In the genomic region with DNA sequence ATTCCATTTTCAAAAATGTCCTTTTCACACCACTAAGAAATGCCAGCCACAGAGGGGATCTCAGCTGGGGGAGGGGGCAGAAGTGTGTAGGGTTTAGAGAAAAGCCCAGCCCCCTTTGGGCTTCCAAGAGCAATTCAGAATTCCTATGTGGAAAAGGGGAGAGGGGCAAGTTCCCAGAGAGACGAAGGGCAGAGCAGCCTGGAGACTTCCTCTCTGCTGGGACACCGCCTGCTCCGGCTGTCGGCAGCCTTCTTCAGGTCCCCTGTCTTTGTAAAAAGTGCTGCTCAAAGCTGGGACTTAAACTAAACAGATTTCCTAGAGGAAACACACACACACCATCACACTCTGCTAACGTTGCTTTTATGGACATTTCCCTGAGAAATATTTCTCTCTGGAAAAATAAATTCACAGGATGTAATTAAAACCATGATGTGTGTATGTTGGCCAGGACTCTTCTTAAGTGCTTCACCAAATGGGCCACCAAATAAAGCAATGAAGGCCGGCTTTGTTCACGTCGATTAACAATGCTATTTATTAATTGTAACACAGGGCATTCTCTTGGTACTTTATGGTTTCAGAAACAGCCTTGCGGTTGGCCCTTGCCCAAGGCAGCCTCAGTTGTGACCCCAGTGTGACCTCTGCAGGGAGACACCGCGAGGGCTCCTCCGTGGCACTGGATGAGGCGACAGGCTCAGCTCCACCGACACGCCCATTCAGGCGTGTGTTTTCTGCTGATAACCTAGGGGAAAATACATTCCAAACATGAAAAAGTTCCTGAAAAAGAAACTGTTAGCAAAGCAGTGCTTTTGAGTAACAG, we compare ENCODE assay signal across 1 cellular context.
TF ChIP-seq lines count a peak whose summit lies in the region.

No MANE protein-coding gene starts in this region.

TF ChIP-seq in K562, 482 proteins besides CTCF, POLR2A, EP300 and RAD21 (continued from another document and continues in another):
- TF ChIP-seq ZNF830 (CRISPR knock-in tag; IDR thresholded peaks at IDR 0.05) (no peak), GTF2F1 (IDR thresholded peaks at IDR 0.05; ENCODE audit: low read depth, low read length) (no peak), ZNF140 (CRISPR knock-in tag; IDR thresholded peaks at IDR 0.05) (no peak), RFX7 (CRISPR knock-in tag; IDR thresholded peaks at IDR 0.05) (no peak), RBM17 (IDR thresholded peaks at IDR 0.05; ENCODE audit: borderline replicate concordance, low read depth, low read length) (no peak), PHF20 (IDR thresholded peaks at IDR 0.05; ENCODE audit: partially characterized antibody) (no peak), SREBF1 (IDR thresholded peaks at IDR 0.05; ENCODE audit: borderline replicate concordance, low read depth, low read length) (no peak), KAT8 (IDR thresholded peaks at IDR 0.05; ENCODE audit: low read depth) (no peak), CREB1 (IDR thresholded peaks at IDR 0.05) (peak; percentile 52; the same call in 1 of the 2 replicates), CREB1 (CRISPR knock-in tag; IDR thresholded peaks at IDR 0.05) (0 out of 2 replicates have a peak, but pooled peaks have one; percentile 13), KDM5B (IDR thresholded peaks at IDR 0.05; ENCODE audit: insufficient replicate concordance, low read depth, low read length) (no peak), RBM14 (IDR thresholded peaks at IDR 0.05; ENCODE audit: borderline replicate concordance, insufficient read depth, low read depth, low read length) (no peak), LCOR (CRISPR knock-in tag; IDR thresholded peaks at IDR 0.05) (no peak), NFIX (CRISPR knock-in tag; IDR thresholded peaks at IDR 0.05; ENCODE audit: low read depth) (no peak), ARNT (IDR thresholded peaks at IDR 0.05) (no peak), MTA3 (IDR thresholded peaks at IDR 0.05; ENCODE audit: borderline replicate concordance) (0 out of 2 replicates have a peak, but pooled peaks have one; percentile 47), DPF2 (IDR thresholded peaks at IDR 0.05) (peak; percentile 66), CBFA2T2 (conservative IDR thresholded peaks at IDR 0.05) (peak; percentile 70), BRCA1 (IDR thresholded peaks at IDR 0.05) (no peak), BRCA1 (CRISPR knock-in tag; IDR thresholded peaks at IDR 0.05) (no peak), CBX3 (IDR thresholded peaks at IDR 0.05; ENCODE audit: borderline replicate concordance in 1 of 2, low read length in 2 of 2) (0 out of 3 replicates have a peak, but pooled peaks of 1 of the 2 experiments have one; percentile 15), OTX1 (CRISPR knock-in tag; IDR thresholded peaks at IDR 0.05) (no peak), NR1H2 (CRISPR knock-in tag; IDR thresholded peaks at IDR 0.05) (no peak), TCFL5 (CRISPR knock-in tag; conservative IDR thresholded peaks at IDR 0.05) (no peak), LEF1 (IDR thresholded peaks at IDR 0.05) (peak; percentile 60; the same call in 1 of the 2 replicates), ZNF384 (IDR thresholded peaks at IDR 0.05; ENCODE audit: low read depth, low read length) (no peak), POU5F1 (IDR thresholded peaks at IDR 0.05; ENCODE audit: borderline replicate concordance, low read depth, low read length, partially characterized antibody) (no peak), SRSF1 (IDR thresholded peaks at IDR 0.05; ENCODE audit: low read depth, low read length) (no peak), ZNF184 (CRISPR knock-in tag; IDR thresholded peaks at IDR 0.05) (no peak), COPS2 (conservative IDR thresholded peaks at IDR 0.05) (no peak)
- TF ChIP-seq, protein P1, sequence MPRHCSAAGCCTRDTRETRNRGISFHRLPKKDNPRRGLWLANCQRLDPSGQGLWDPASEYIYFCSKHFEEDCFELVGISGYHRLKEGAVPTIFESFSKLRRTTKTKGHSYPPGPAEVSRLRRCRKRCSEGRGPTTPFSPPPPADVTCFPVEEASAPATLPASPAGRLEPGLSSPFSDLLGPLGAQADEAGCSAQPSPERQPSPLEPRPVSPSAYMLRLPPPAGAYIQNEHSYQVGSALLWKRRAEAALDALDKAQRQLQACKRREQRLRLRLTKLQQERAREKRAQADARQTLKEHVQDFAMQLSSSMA (CRISPR knock-in tag; IDR thresholded peaks at IDR 0.05) = no peak
- TF ChIP-seq, protein P2, sequence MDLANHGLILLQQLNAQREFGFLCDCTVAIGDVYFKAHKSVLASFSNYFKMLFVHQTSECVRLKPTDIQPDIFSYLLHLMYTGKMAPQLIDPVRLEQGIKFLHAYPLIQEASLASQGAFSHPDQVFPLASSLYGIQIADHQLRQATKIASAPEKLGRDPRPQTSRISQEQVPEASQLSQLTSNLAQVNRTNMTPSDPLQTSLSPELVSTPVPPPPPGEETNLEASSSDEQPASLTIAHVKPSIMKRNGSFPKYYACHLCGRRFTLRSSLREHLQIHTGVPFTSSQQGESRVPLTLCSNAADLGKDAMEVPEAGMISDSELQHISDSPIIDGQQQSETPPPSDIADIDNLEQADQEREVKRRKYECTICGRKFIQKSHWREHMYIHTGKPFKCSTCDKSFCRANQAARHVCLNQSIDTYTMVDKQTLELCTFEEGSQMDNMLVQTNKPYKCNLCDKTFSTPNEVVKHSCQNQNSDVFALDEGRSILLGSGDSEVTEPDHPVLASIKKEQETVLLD (IDR thresholded peaks at IDR 0.05) = 0 out of 2 replicates have a peak, but pooled peaks have one; percentile 36
- TF ChIP-seq, protein P3, sequence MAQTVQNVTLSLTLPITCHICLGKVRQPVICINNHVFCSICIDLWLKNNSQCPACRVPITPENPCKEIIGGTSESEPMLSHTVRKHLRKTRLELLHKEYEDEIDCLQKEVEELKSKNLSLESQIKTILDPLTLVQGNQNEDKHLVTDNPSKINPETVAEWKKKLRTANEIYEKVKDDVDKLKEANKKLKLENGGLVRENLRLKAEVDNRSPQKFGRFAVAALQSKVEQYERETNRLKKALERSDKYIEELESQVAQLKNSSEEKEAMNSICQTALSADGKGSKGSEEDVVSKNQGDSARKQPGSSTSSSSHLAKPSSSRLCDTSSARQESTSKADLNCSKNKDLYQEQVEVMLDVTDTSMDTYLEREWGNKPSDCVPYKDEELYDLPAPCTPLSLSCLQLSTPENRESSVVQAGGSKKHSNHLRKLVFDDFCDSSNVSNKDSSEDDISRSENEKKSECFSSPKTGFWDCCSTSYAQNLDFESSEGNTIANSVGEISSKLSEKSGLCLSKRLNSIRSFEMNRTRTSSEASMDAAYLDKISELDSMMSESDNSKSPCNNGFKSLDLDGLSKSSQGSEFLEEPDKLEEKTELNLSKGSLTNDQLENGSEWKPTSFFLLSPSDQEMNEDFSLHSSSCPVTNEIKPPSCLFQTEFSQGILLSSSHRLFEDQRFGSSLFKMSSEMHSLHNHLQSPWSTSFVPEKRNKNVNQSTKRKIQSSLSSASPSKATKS (CRISPR knock-in tag; IDR thresholded peaks at IDR 0.05) = no peak
- TF ChIP-seq, protein P4, sequence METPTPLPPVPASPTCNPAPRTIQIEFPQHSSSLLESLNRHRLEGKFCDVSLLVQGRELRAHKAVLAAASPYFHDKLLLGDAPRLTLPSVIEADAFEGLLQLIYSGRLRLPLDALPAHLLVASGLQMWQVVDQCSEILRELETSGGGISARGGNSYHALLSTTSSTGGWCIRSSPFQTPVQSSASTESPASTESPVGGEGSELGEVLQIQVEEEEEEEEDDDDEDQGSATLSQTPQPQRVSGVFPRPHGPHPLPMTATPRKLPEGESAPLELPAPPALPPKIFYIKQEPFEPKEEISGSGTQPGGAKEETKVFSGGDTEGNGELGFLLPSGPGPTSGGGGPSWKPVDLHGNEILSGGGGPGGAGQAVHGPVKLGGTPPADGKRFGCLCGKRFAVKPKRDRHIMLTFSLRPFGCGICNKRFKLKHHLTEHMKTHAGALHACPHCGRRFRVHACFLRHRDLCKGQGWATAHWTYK (CRISPR knock-in tag; IDR thresholded peaks at IDR 0.05) = no peak
- TF ChIP-seq, protein P5, sequence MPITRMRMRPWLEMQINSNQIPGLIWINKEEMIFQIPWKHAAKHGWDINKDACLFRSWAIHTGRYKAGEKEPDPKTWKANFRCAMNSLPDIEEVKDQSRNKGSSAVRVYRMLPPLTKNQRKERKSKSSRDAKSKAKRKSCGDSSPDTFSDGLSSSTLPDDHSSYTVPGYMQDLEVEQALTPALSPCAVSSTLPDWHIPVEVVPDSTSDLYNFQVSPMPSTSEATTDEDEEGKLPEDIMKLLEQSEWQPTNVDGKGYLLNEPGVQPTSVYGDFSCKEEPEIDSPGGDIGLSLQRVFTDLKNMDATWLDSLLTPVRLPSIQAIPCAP (CRISPR knock-in tag; IDR thresholded peaks at IDR 0.05; ENCODE audit: borderline replicate concordance) = no peak
- TF ChIP-seq, protein P6, sequence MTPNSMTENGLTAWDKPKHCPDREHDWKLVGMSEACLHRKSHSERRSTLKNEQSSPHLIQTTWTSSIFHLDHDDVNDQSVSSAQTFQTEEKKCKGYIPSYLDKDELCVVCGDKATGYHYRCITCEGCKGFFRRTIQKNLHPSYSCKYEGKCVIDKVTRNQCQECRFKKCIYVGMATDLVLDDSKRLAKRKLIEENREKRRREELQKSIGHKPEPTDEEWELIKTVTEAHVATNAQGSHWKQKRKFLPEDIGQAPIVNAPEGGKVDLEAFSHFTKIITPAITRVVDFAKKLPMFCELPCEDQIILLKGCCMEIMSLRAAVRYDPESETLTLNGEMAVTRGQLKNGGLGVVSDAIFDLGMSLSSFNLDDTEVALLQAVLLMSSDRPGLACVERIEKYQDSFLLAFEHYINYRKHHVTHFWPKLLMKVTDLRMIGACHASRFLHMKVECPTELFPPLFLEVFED (CRISPR knock-in tag; conservative IDR thresholded peaks at IDR 0.05) = no peak
- TF ChIP-seq, protein P7, sequence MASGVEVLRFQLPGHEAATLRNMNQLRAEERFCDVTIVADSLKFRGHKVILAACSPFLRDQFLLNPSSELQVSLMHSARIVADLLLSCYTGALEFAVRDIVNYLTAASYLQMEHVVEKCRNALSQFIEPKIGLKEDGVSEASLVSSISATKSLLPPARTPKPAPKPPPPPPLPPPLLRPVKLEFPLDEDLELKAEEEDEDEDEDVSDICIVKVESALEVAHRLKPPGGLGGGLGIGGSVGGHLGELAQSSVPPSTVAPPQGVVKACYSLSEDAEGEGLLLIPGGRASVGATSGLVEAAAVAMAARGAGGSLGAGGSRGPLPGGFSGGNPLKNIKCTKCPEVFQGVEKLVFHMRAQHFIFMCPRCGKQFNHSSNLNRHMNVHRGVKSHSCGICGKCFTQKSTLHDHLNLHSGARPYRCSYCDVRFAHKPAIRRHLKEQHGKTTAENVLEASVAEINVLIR (CRISPR knock-in tag; IDR thresholded peaks at IDR 0.05) = no peak
- TF ChIP-seq, protein P8, sequence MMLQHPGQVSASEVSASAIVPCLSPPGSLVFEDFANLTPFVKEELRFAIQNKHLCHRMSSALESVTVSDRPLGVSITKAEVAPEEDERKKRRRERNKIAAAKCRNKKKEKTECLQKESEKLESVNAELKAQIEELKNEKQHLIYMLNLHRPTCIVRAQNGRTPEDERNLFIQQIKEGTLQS (IDR thresholded peaks at IDR 0.05) = no peak
- TF ChIP-seq, protein P8 (CRISPR knock-in tag; conservative IDR thresholded peaks at IDR 0.05) = no peak
- TF ChIP-seq, protein P9, sequence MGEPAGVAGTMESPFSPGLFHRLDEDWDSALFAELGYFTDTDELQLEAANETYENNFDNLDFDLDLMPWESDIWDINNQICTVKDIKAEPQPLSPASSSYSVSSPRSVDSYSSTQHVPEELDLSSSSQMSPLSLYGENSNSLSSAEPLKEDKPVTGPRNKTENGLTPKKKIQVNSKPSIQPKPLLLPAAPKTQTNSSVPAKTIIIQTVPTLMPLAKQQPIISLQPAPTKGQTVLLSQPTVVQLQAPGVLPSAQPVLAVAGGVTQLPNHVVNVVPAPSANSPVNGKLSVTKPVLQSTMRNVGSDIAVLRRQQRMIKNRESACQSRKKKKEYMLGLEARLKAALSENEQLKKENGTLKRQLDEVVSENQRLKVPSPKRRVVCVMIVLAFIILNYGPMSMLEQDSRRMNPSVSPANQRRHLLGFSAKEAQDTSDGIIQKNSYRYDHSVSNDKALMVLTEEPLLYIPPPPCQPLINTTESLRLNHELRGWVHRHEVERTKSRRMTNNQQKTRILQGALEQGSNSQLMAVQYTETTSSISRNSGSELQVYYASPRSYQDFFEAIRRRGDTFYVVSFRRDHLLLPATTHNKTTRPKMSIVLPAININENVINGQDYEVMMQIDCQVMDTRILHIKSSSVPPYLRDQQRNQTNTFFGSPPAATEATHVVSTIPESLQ (CRISPR knock-in tag; IDR thresholded peaks at IDR 0.05) = no peak
- TF ChIP-seq, protein P10, sequence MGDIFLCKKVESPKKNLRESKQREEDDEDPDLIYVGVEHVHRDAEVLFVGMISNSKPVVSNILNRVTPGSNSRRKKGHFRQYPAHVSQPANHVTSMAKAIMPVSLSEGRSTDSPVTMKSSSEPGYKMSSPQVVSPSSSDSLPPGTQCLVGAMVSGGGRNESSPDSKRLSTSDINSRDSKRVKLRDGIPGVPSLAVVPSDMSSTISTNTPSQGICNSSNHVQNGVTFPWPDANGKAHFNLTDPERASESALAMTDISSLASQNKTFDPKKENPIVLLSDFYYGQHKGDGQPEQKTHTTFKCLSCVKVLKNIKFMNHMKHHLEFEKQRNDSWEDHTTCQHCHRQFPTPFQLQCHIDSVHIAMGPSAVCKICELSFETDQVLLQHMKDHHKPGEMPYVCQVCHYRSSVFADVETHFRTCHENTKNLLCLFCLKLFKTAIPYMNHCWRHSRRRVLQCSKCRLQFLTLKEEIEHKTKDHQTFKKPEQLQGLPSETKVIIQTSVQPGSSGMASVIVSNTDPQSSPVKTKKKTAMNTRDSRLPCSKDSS (IDR thresholded peaks at IDR 0.05; ENCODE audit: low read depth, partially characterized antibody) = no peak
- TF ChIP-seq, protein P11, sequence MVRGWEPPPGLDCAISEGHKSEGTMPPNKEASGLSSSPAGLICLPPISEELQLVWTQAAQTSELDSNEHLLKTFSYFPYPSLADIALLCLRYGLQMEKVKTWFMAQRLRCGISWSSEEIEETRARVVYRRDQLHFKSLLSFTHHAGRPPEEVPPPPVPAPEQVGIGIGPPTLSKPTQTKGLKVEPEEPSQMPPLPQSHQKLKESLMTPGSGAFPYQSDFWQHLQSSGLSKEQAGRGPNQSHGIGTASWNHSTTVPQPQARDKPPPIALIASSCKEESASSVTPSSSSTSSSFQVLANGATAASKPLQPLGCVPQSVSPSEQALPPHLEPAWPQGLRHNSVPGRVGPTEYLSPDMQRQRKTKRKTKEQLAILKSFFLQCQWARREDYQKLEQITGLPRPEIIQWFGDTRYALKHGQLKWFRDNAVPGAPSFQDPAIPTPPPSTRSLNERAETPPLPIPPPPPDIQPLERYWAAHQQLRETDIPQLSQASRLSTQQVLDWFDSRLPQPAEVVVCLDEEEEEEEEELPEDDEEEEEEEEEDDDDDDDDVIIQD (CRISPR knock-in tag; IDR thresholded peaks at IDR 0.05) = no peak
- TF ChIP-seq, protein P12, sequence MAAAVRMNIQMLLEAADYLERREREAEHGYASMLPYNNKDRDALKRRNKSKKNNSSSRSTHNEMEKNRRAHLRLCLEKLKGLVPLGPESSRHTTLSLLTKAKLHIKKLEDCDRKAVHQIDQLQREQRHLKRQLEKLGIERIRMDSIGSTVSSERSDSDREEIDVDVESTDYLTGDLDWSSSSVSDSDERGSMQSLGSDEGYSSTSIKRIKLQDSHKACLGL (CRISPR knock-in tag; IDR thresholded peaks at IDR 0.05; ENCODE audit: borderline replicate concordance, poor library complexity, severe bottlenecking) = no peak
